25 cellular contexts compared by ENCODE assay signal in genomic region chr10:1404236-1404952, GRCh38.
"Had no signal": no experiment of that assay in that cellular context is flagged by ENCODE, and none has a peak within 500 bp of the region (broad histone marks: within the 10 kb centered on the region; RNA-seq: fewer than 3 reads in every experiment).

No MANE protein-coding gene starts in this region.

- H3K27me3 ChIP-seq: brain microvascular endothelial cell, tibial nerve had no signal

- H3K27ac ChIP-seq: brain microvascular endothelial cell, epithelial cell of prostate, parathyroid adenoma, psoas muscle, tibial nerve had no signal

- H3K4me1 ChIP-seq: parathyroid adenoma, psoas muscle, tibial nerve had no signal

- H3K36me3 ChIP-seq: brain microvascular endothelial cell, tibial nerve had no signal

- H3K9me3 ChIP-seq: psoas muscle, tibial nerve had no signal

- FAIRE-seq: astrocyte, endometrium, frontal cortex, islet of Langerhans had no signal

- DNase-seq: activated CD4-positive, alpha-beta T cell treated with anti-CD3 and anti-CD28 coated beads, Interleukin-2, amount 10 ng/mL, durations not matched to agents 7 days and 5 days; activated CD4-positive, CD25-positive, alpha-beta regulatory T cell treated with anti-CD3 and anti-CD28 coated beads, Interleukin-2, amount 50 U/mL, for 72 hours; activated CD8-positive, alpha-beta T cell treated with anti-CD3 and anti-CD28 coated beads, Interleukin-2, amount 10 ng/mL, durations not matched to agents 7 days and 5 days; activated gamma-delta T cell treated with Interleukin-2 at 50 U/mL for 16 hours; activated naive CD4-positive, alpha-beta T cell treated with anti-CD3 and anti-CD28 coated beads, Interleukin-2, amount 50 U/mL, for 16 hours; activated T-cell treated with anti-CD3 and anti-CD28 coated beads, Interleukin-2, amount 50 U/mL, for 24 hours; amniotic stem cell; brain microvascular endothelial cell; central memory CD4-positive, alpha-beta T cell; effector CD4-positive, alpha-beta T cell; left ventricle myocardium superior; psoas muscle; stimulated activated CD4-positive, alpha-beta T cell treated with anti-CD3 and anti-CD28 coated beads, Interleukin-15, amount 100 ng/mL, for 24 hours; stimulated activated naive CD4-positive, alpha-beta T cell; T-helper 2 cell had no signal

- H3K4me3 ChIP-seq: psoas muscle, smooth muscle cell, tibial nerve had no signal

- ATAC-seq: activated CD8-positive, alpha-beta T cell treated with anti-CD3 and anti-CD28 coated beads, Interleukin-2, amount 10 ng/mL, durations not matched to agents 7 days and 5 days; left ventricle myocardium superior; naive thymus-derived CD4-positive, alpha-beta T cell; psoas muscle; SK-N-SH treated with all-trans-retinoic acid at 6 μM for 48 hours had no signal
